Comparison of ENCODE assay signal across 12 cellular contexts in genomic region chr5:111984044-111984443, GRCh38.
DNase-seq lines count a peak whose midpoint lies in the region; ATAC-seq and TF ChIP-seq lines count a peak whose summit lies in the region.
"Had no signal": no experiment of that assay in that cellular context is flagged by ENCODE, and none has a peak within 500 bp of the region (broad histone marks: within the 10 kb centered on the region; RNA-seq: fewer than 3 reads in every experiment).

No MANE protein-coding gene starts in this region.

- H3K9me3 ChIP-seq in osteoblast (ENCODE audit: low read depth, low read length) = no peaks in the 10 kb centered on the region
- H3K9me3 ChIP-seq: neutrophil had no signal

- peak; percentile 87 for ATAC-seq in GM18511 (IDR thresholded peaks at IDR 0.05; ENCODE audit: unreplicated experiment)
- peak; percentile 69 for ATAC-seq in HG02973 (IDR thresholded peaks at IDR 0.05; ENCODE audit: unreplicated experiment)

- no peaks in the 10 kb centered on the region for H3K27me3 Mint-ChIP-seq in progenitor cell of endocrine pancreas
- H3K27me3 Mint-ChIP-seq: activated CD4-positive, alpha-beta T cell treated with anti-CD3 and anti-CD28 coated beads, Interleukin-2, amount 10 ng/mL, durations not matched to agents 24 days and 14 days had no signal

- H3K4me3 ChIP-seq in astrocyte of the cerebellum (ENCODE audit: low read depth, low read length) = no peak overlapping the region
- H3K4me3 ChIP-seq in osteoblast (ENCODE audit: insufficient read depth, low read length) = no peak overlapping the region

- H3K4me1 Mint-ChIP-seq in progenitor cell of endocrine pancreas (ENCODE audit: low read depth) = peaks cover 28% of the 10 kb centered on the region
- H3K4me1 Mint-ChIP-seq: activated CD4-positive, alpha-beta T cell treated with anti-CD3 and anti-CD28 coated beads, Interleukin-2, amount 10 ng/mL, durations not matched to agents 24 days and 14 days had no signal

- H3K27ac Mint-ChIP-seq in progenitor cell of endocrine pancreas = no peak overlapping the region
- H3K27ac Mint-ChIP-seq: activated CD4-positive, alpha-beta T cell treated with anti-CD3 and anti-CD28 coated beads, Interleukin-2, amount 10 ng/mL, durations not matched to agents 24 days and 14 days had no signal

- H3K79me2 ChIP-seq in osteoblast (ENCODE audit: insufficient read depth, low read length) = no peaks in the 10 kb centered on the region

- H3K9me3 Mint-ChIP-seq in progenitor cell of endocrine pancreas (ENCODE audit: low read depth) = peaks cover 9% of the 10 kb centered on the region

- TF ChIP-seq CTCF in astrocyte of the cerebellum (IDR thresholded peaks at IDR 0.05; ENCODE audit: low read depth, low read length, missing control alignments) (no peak), osteoblast (IDR thresholded peaks at IDR 0.05; ENCODE audit: extremely low read depth, low read depth, low read length) (no peak), progenitor cell of endocrine pancreas (IDR thresholded peaks at IDR 0.05; ENCODE audit: unreplicated experiment) (no peak)

- peak; percentile 87 for DNase-seq in astrocyte of the cerebellum (ENCODE audit: low read depth)
- peak; percentile 89 for DNase-seq in osteoblast (ENCODE audit: insufficient read length, low spot score, missing footprints)
- DNase-seq in GOT3 (lab: John Stamatoyannopoulos, UW) = no peak
- DNase-seq in DMS79 treated with DMSO at 0.1 percent for 48 hours (lab: John Stamatoyannopoulos, UW) = no peak
- DNase-seq in KG1 (lab: John Stamatoyannopoulos, UW) = no peak
- no peak for DNase-seq in progenitor cell of endocrine pancreas (ENCODE audit: low spot score, unreplicated experiment)
- DNase-seq: activated CD4-positive, alpha-beta T cell treated with anti-CD3 and anti-CD28 coated beads, Interleukin-2, amount 10 ng/mL, durations not matched to agents 24 days and 14 days; effector CD4-positive, alpha-beta T cell; NCI-H1417 had no signal

- peaks cover 17% of the 10 kb centered on the region for H3K4me1 ChIP-seq in osteoblast (ENCODE audit: insufficient read depth, low read length)

- H4K20me1 ChIP-seq in osteoblast (ENCODE audit: insufficient read depth, low read length) = no peaks in the 10 kb centered on the region

- H3K27ac ChIP-seq in osteoblast (ENCODE audit: low read depth, low read length) = peak overlapping the region; percentile 85
- H3K27ac ChIP-seq: neutrophil had no signal

- in situ Hi-C loops in astrocyte of the cerebellum (cut with HindIII; ENCODE audit: low sequenced_read_pairs) = no loop called here

- peak overlapping the region; percentile 36 for H2AFZ ChIP-seq in osteoblast (ENCODE audit: low read length)

- H3K36me3 Mint-ChIP-seq in progenitor cell of endocrine pancreas (ENCODE audit: insufficient read depth) = peaks cover 2% of the 10 kb centered on the region

- H3K4me3 Mint-ChIP-seq in progenitor cell of endocrine pancreas (ENCODE audit: low read depth) = no peak overlapping the region
- H3K4me3 Mint-ChIP-seq: activated CD4-positive, alpha-beta T cell treated with anti-CD3 and anti-CD28 coated beads, Interleukin-2, amount 10 ng/mL, durations not matched to agents 24 days and 14 days had no signal

- no peaks in the 10 kb centered on the region for H3K36me3 ChIP-seq in osteoblast (ENCODE audit: insufficient read depth, low read length)
- H3K36me3 ChIP-seq: neutrophil had no signal

- H3K4me2 ChIP-seq in osteoblast (ENCODE audit: insufficient read depth, low read length) = peak overlapping the region; percentile 61

- no peaks in the 10 kb centered on the region for H3K27me3 ChIP-seq in osteoblast (ENCODE audit: insufficient read depth, low read length)
- H3K27me3 ChIP-seq: neutrophil had no signal

Comparison
In these comparisons a context has a peak if more than half of its experiments do, and no peak if none do; other contexts are left out.
1. DNase-seq: peak in astrocyte of the cerebellum (single experiment) and osteoblast (single experiment); none in GOT3 (single experiment), DMS79 treated with DMSO at 0.1 percent for 48 hours (single experiment), KG1 (single experiment) and progenitor cell of endocrine pancreas (single experiment).